8 cellular contexts compared by ENCODE assay signal in the genomic region with DNA sequence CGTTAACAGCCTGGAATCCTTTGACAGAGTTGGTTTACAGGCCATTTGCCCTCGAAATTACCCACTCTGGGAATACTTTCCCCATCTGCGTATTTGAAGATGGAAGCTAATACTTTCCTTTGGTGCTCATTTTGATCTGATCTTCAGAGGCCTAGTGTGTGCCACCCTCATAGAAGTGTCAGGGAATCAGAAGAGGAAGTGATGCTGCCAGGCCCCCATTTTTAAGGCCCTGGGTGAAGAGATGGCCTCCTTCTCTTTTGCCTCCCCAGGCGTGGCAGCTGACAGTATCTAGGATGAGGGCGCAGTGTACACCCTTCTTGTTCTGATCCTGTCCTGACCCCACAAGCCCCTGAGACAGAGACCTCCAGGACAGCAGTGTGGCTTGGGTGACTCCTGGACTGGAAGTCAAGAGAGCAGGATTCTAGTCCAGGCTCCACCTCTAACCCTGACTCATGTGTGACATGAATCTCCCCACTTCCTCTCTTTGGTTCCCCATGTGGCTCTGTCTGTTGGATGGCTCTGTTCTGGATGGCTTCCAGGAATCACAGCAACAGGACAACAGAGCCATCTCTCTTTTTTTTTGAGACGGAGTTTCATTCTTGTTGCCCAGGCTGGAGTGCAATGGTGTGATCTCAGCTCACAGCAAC. TPM values are rescaled to one million over a fixed set of nuclear protein-coding genes. Genes with fewer than 3 reads are reported as not detected.
A peak's percentile ranks its signal among the peaks of the same experiment; 100 is the strongest.
DNase-seq lines count a peak whose midpoint lies in the region; ATAC-seq and TF ChIP-seq lines count a peak whose summit lies in the region.

No MANE protein-coding gene starts in this region.

- no peaks in the 10 kb centered on the region for H3K9me3 ChIP-seq in mucosa of descending colon

- H3K4me1 Mint-ChIP-seq in central memory CD8-positive, alpha-beta T cell: no peaks in the 10 kb centered on the region

- H3K4me1 ChIP-seq in mucosa of descending colon (ENCODE audit: low read depth): no peaks in the 10 kb centered on the region

- intact Hi-C loops in mucosa of descending colon (cut with DNase I, micrococcal nuclease): no loop called here

- TF ChIP-seq CTCF in mucosa of descending colon (IDR thresholded peaks at IDR 0.05) (no peak), GM10266 (IDR thresholded peaks at IDR 0.05; ENCODE audit: control insufficient read depth, insufficient read depth, low read depth, missing control alignments) (no peak)

- H3K4me3 Mint-ChIP-seq in central memory CD8-positive, alpha-beta T cell: no peak overlapping the region

- H3K27ac Mint-ChIP-seq in central memory CD8-positive, alpha-beta T cell (ENCODE audit: low read depth): no peak overlapping the region

- DNase-seq in CD1c-positive myeloid dendritic cell (ENCODE audit: extremely low spot score): peak; percentile 92
- peak; percentile 97 for DNase-seq in MV-4-11 (lab: John Stamatoyannopoulos, UW)
- no peak for DNase-seq in central memory CD8-positive, alpha-beta T cell (ENCODE audit: low spot score in 2 of 2)
- DNase-seq in mucosa of descending colon: peak in 1 of 3 donors; percentile 26
- no peak for DNase-seq in GM10266 (ENCODE audit: extremely low spot score)
- DNase-seq in ecto neural progenitor cell (ENCODE audit: low spot score): no peak

- peaks cover 33% of the 10 kb centered on the region for H3K27me3 Mint-ChIP-seq in central memory CD8-positive, alpha-beta T cell

- H3K36me3 ChIP-seq in mucosa of descending colon (ENCODE audit: low read depth): no peaks in the 10 kb centered on the region

- no peak overlapping the region for H3K4me3 ChIP-seq in mucosa of descending colon

- H3K9me3 Mint-ChIP-seq in central memory CD8-positive, alpha-beta T cell: no peaks in the 10 kb centered on the region

- ATAC-seq in central memory CD8-positive, alpha-beta T cell (replicated peaks; ENCODE audit: extremely low read depth, poor library complexity, severe bottlenecking): peak; percentile 19
- ATAC-seq in mucosa of descending colon (peak; percentile 47), HG03095 (IDR thresholded peaks at IDR 0.05; ENCODE audit: unreplicated experiment) (no peak), HG03045 (IDR thresholded peaks at IDR 0.05; ENCODE audit: unreplicated experiment) (no peak)

- peaks cover 6% of the 10 kb centered on the region for H3K36me3 Mint-ChIP-seq in central memory CD8-positive, alpha-beta T cell (ENCODE audit: insufficient read depth)

RNA-seq across cellular contexts. Expression of a gene that starts 27.8 kb away (rescaled TPM):
- 10 to 100 TPM in 2 of 3 donors, 1 to 10 TPM in 1; 9.0 to 39.0 (median 20.4) TPM for total RNA-seq in mucosa of descending colon

RNA-seq across cellular contexts. Expression of a gene that starts 58.1 kb away (rescaled TPM):
- total RNA-seq in mucosa of descending colon: 10 to 100 TPM; 25.7 to 37.5 (median 31.2) TPM

RNA-seq across cellular contexts. Expression of a gene that starts 58.1 kb away (rescaled TPM):
- 1 to 10 TPM; 3.0 to 4.3 (median 4.2) TPM for total RNA-seq in mucosa of descending colon

Comparison
In these comparisons a context has a peak if more than half of its experiments do, and no peak if none do; other contexts are left out.
1. DNase-seq: peak in CD1c-positive myeloid dendritic cell (single experiment) and MV-4-11 (single experiment); none in central memory CD8-positive, alpha-beta T cell (0 of 2), GM10266 (single experiment) and ecto neural progenitor cell (single experiment).
2. ATAC-seq: peak in central memory CD8-positive, alpha-beta T cell (single experiment) and mucosa of descending colon (single experiment); none in HG03095 (single experiment) and HG03045 (single experiment).